ENCODE assay signal across 15 cellular contexts in genomic region chr14:74952697-74953484, GRCh38. TPM values are rescaled to one million over a fixed set of nuclear protein-coding genes. Genes with fewer than 3 reads are reported as not detected.
A peak's percentile ranks its signal among the peaks of the same experiment; 100 is the strongest.
DNase-seq lines count a peak whose midpoint lies in the region; ATAC-seq and TF ChIP-seq lines count a peak whose summit lies in the region.
"Had no signal": no experiment of that assay in that cellular context is flagged by ENCODE, and none has a peak within 500 bp of the region (broad histone marks: within the 10 kb centered on the region; RNA-seq: fewer than 3 reads in every experiment).

No MANE protein-coding gene starts in this region.

- TF ChIP-seq CTCF in AG09319 (IDR thresholded peaks at IDR 0.05; ENCODE audit: low read depth, low read length) (peak; percentile 5), brain (conservative IDR thresholded peaks at IDR 0.05) (no peak), nephron (IDR thresholded peaks at IDR 0.05; ENCODE audit: unreplicated experiment in 3 of 3) (no peak)

- H3K9me3 Mint-ChIP-seq in brain (no peaks in the 10 kb centered on the region), nephron (no peaks in the 10 kb centered on the region)
- H3K9me3 Mint-ChIP-seq: stimulated activated effector memory CD8-positive, alpha-beta T cell treated with anti-CD3 and anti-CD28 coated beads, Interleukin-12 subunit alpha, Interleukin-12 subunit beta, amount 100 ng/mL, for 72 hours had no signal

- DNase-seq in AG09319 (ENCODE audit: extremely low read depth, low read depth) (no peak), GDM1 (lab: John Stamatoyannopoulos, UW) (peak; percentile 36), superior temporal gyrus (ENCODE audit: extremely low spot score) (no peak), hepatic stellate cell (ENCODE audit: low spot score) (no peak), ecto neural progenitor cell (ENCODE audit: low spot score) (no peak)
- DNase-seq: activated CD8-positive, alpha-beta T cell treated with anti-CD3 and anti-CD28 coated beads, Interleukin-2, amount 10 ng/mL, durations not matched to agents 7 days and 5 days; activated naive CD4-positive, alpha-beta T cell; caudate nucleus; mucosa of descending colon; stimulated activated CD4-positive, alpha-beta T cell treated with anti-CD3 and anti-CD28 coated beads, Interleukin-2, amount 100 ng/mL, for 48 hours; T-helper 2 cell had no signal

- peaks cover 21% of the 10 kb centered on the region for H3K27me3 Mint-ChIP-seq in brain
- H3K27me3 Mint-ChIP-seq in nephron (ENCODE audit: low read depth) = peaks cover 4% of the 10 kb centered on the region

- ATAC-seq in GM19397 (IDR thresholded peaks at IDR 0.05; ENCODE audit: unreplicated experiment) = no peak
- ATAC-seq: activated CD8-positive, alpha-beta T cell treated with anti-CD3 and anti-CD28 coated beads, Interleukin-2, amount 10 ng/mL, durations not matched to agents 7 days and 5 days; mucosa of descending colon; stimulated activated effector memory CD8-positive, alpha-beta T cell treated with anti-CD3 and anti-CD28 coated beads, Interleukin-12 subunit alpha, Interleukin-12 subunit beta, amount 100 ng/mL, for 72 hours had no signal

- H3K27ac Mint-ChIP-seq in brain = peak overlapping the region in 4 of 5 experiments; percentile 12 to 83 (median 63)
- H3K27ac Mint-ChIP-seq in nephron = peak overlapping the region; percentile 74 to 90 (median 77)
- H3K27ac Mint-ChIP-seq: activated CD8-positive, alpha-beta T cell treated with anti-CD3 and anti-CD28 coated beads, Interleukin-2, amount 10 ng/mL, durations not matched to agents 7 days and 5 days; stimulated activated effector memory CD8-positive, alpha-beta T cell treated with anti-CD3 and anti-CD28 coated beads, Interleukin-12 subunit alpha, Interleukin-12 subunit beta, amount 100 ng/mL, for 72 hours had no signal

- H3K4me1 Mint-ChIP-seq in brain = peaks cover 61% of the 10 kb centered on the region
- peaks cover 63% of the 10 kb centered on the region for H3K4me1 Mint-ChIP-seq in nephron

- no peaks in the 10 kb centered on the region for H3K36me3 Mint-ChIP-seq in brain
- H3K36me3 Mint-ChIP-seq in nephron (ENCODE audit: low read depth) = peaks cover 6% of the 10 kb centered on the region
- H3K36me3 Mint-ChIP-seq: stimulated activated effector memory CD8-positive, alpha-beta T cell treated with anti-CD3 and anti-CD28 coated beads, Interleukin-12 subunit alpha, Interleukin-12 subunit beta, amount 100 ng/mL, for 72 hours had no signal

- H3K4me3 Mint-ChIP-seq in brain (peak overlapping the region in 4 of 5 experiments; percentile 60 to 72 (median 66)), nephron (peak overlapping the region; percentile 78 to 82 (median 82))
- H3K4me3 Mint-ChIP-seq: activated CD8-positive, alpha-beta T cell treated with anti-CD3 and anti-CD28 coated beads, Interleukin-2, amount 10 ng/mL, durations not matched to agents 7 days and 5 days; stimulated activated effector memory CD8-positive, alpha-beta T cell treated with anti-CD3 and anti-CD28 coated beads, Interleukin-12 subunit alpha, Interleukin-12 subunit beta, amount 100 ng/mL, for 72 hours had no signal

RNA-seq across cellular contexts. Expression of gene PGF, which starts 2.5 kb away (rescaled TPM):
- polyA plus RNA-seq in brain (ENCODE audit: insufficient read depth, low read depth, low replicate concordance) = 21.8 TPM

RNA-seq across cellular contexts. Expression of gene RPS6KL1, which starts 29.8 kb away (rescaled TPM):
- 35.8 TPM for polyA plus RNA-seq in brain (ENCODE audit: insufficient read depth, low read depth, low replicate concordance)

RNA-seq across cellular contexts. Expression of gene EIF2B2, which starts 49.8 kb away (rescaled TPM):
- polyA plus RNA-seq in brain (ENCODE audit: insufficient read depth, low read depth, low replicate concordance) = 98.5 TPM
